12 cellular contexts compared by ENCODE assay signal in the genomic region with DNA sequence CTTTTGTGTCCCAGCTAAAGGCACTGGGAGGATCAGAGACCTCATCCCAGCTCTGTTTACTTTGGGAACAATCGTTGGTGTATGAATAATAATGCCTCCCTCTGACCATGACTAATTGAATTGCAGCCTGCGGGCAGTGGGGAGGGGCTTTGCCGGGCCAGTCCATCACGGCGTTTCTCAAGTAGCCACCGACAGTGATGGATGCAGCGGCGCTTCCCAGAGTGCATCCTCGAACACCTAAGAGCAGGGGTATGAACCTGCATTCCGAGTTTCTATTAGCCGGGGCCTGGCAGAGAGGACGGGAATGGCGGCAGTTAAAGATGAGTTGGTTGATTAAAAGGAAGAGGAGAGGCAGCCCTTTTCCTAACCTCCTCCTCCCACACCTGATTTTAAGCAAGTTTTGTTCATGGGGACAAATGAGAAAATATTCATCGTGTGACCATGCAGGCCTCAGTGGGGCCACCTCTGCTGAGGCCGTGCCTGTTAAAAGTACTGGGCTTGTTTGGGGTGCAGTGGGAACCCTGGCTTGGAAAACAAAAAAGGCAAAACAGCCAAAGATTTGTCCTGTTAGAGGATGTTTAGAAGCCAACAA.
DNase-seq lines count a peak whose midpoint lies in the region; ATAC-seq and TF ChIP-seq lines count a peak whose summit lies in the region.
"Had no signal": no experiment of that assay in that cellular context is flagged by ENCODE, and none has a peak within 500 bp of the region (broad histone marks: within the 10 kb centered on the region; RNA-seq: fewer than 3 reads in every experiment).

No MANE protein-coding gene starts in this region.

- intact Hi-C loops in gastrocnemius medialis (cut with DNase I; ENCODE audit: low total_unique reads) = no loop called here

- H3K4me3 ChIP-seq in gastrocnemius medialis = no peak overlapping the region

- H3K27me3 ChIP-seq in foreskin keratinocyte (peaks cover 7% of the 10 kb centered on the region), gastrocnemius medialis (no peaks in the 10 kb centered on the region)

- H3K4me1 ChIP-seq in foreskin keratinocyte (no peaks in the 10 kb centered on the region), gastrocnemius medialis (no peaks in the 10 kb centered on the region)

- no peaks in the 10 kb centered on the region for H3K9me3 ChIP-seq in gastrocnemius medialis
- H3K9me3 ChIP-seq: SK-N-SH had no signal

- in situ Hi-C loops in gastrocnemius medialis (cut with MboI; ENCODE audit: low sequenced_read_pairs in 4 of 4) = no loop called here

- H3K36me3 ChIP-seq in gastrocnemius medialis = no peaks in the 10 kb centered on the region

- ATAC-seq in foreskin keratinocyte (peak; percentile 20), gastrocnemius medialis (no peak)

- DNase-seq in HT1080 (ENCODE audit: low read depth) = peak; percentile 50
- peak; percentile 77 to 92 for DNase-seq in NCI-H526 (lab: John Stamatoyannopoulos, UW)
- DNase-seq in foreskin keratinocyte = no peak
- peak; percentile 53 for DNase-seq in renal cortical epithelial cell (ENCODE audit: low read depth)
- DNase-seq in epidermal melanocyte (ENCODE audit: insufficient read length, low spot score) = no peak
- DNase-seq in NCI-H2171 (lab: John Stamatoyannopoulos, UW) = no peak
- no peak for DNase-seq in gastrocnemius medialis
- DNase-seq: amygdala; CD4-positive, alpha-beta memory T cell; NCI-H524; SK-N-SH had no signal

- no peak for TF ChIP-seq POLR2A in gastrocnemius medialis (IDR thresholded peaks at IDR 0.05)

- H3K27ac ChIP-seq in foreskin keratinocyte (no peak overlapping the region), gastrocnemius medialis (no peak overlapping the region)
- H3K27ac ChIP-seq: VCaP had no signal

- no peak for TF ChIP-seq CTCF in foreskin keratinocyte (conservative IDR thresholded peaks at IDR 0.05)
- no peak for TF ChIP-seq CTCF in gastrocnemius medialis (IDR thresholded peaks at IDR 0.05 in 4 of 5, conservative IDR thresholded peaks at IDR 0.05 in 1 of 5)

Comparison
In these comparisons a context has a peak if more than half of its experiments do, and no peak if none do; other contexts are left out.
1. DNase-seq: peak in HT1080 (single experiment), NCI-H526 (2 of 2) and renal cortical epithelial cell (single experiment); none in foreskin keratinocyte (0 of 2), epidermal melanocyte (single experiment), NCI-H2171 (single experiment) and gastrocnemius medialis (0 of 2).